In genomic region chr9:21060919-21061561, GRCh38 we compare ENCODE assay signal across 11 cellular contexts. TPM values are rescaled to one million over a fixed set of nuclear protein-coding genes. Genes with fewer than 3 reads are reported as not detected.
A peak's percentile ranks its signal among the peaks of the same experiment; 100 is the strongest.
DNase-seq lines count a peak whose midpoint lies in the region; ATAC-seq and TF ChIP-seq lines count a peak whose summit lies in the region.
"Had no signal": no experiment of that assay in that cellular context is flagged by ENCODE, and none has a peak within 500 bp of the region (broad histone marks: within the 10 kb centered on the region; RNA-seq: fewer than 3 reads in every experiment).

No MANE protein-coding gene starts in this region.

- H3K4me1 Mint-ChIP-seq in activated CD4-positive, alpha-beta T cell treated with anti-CD3 and anti-CD28 coated beads for 36 hours, result peaks cover 15% of the 10 kb centered on the region
- H3K4me1 Mint-ChIP-seq in stimulated activated naive B cell treated with anti-CD40 and anti-IgM and Interleukin-4, amounts not matched to agents 10 μg/mL and 1 μg/mL and 100 μg/mL, for 72 hours, result peaks cover 3 to 12% of the 10 kb centered on the region in 2 donors
- H3K4me1 Mint-ChIP-seq: memory B cell had no signal

- in situ Hi-C loops in astrocyte of the cerebellum (cut with HindIII; ENCODE audit: low sequenced_read_pairs), result no loop called here

- no peaks in the 10 kb centered on the region for H3K36me3 Mint-ChIP-seq in activated CD4-positive, alpha-beta T cell treated with anti-CD3 and anti-CD28 coated beads for 36 hours (ENCODE audit: low read depth)
- no peaks in the 10 kb centered on the region for H3K36me3 Mint-ChIP-seq in stimulated activated naive B cell treated with anti-CD40 and anti-IgM and Interleukin-4, amounts not matched to agents 10 μg/mL and 1 μg/mL and 100 μg/mL, for 72 hours
- H3K36me3 Mint-ChIP-seq: memory B cell had no signal

- no peak overlapping the region for H3K4me3 Mint-ChIP-seq in activated CD4-positive, alpha-beta T cell treated with anti-CD3 and anti-CD28 coated beads for 36 hours
- no peak overlapping the region for H3K4me3 Mint-ChIP-seq in stimulated activated naive B cell treated with anti-CD40 and anti-IgM and Interleukin-4, amounts not matched to agents 10 μg/mL and 1 μg/mL and 100 μg/mL, for 72 hours
- H3K4me3 Mint-ChIP-seq: memory B cell had no signal

- H3K27me3 Mint-ChIP-seq in activated CD4-positive, alpha-beta T cell treated with anti-CD3 and anti-CD28 coated beads for 36 hours, result no peaks in the 10 kb centered on the region
- no peaks in the 10 kb centered on the region for H3K27me3 Mint-ChIP-seq in stimulated activated naive B cell treated with anti-CD40 and anti-IgM and Interleukin-4, amounts not matched to agents 10 μg/mL and 1 μg/mL and 100 μg/mL, for 72 hours

- intact Hi-C loops in activated CD4-positive, alpha-beta T cell treated with anti-CD3 and anti-CD28 coated beads for 36 hours (cut with DNase I, micrococcal nuclease), result no loop called here

- peak; percentile 36 for ATAC-seq in activated CD4-positive, alpha-beta T cell treated with anti-CD3 and anti-CD28 coated beads for 36 hours
- peak; percentile 88 for ATAC-seq in HG03460 (IDR thresholded peaks at IDR 0.05; ENCODE audit: unreplicated experiment)
- no peak for ATAC-seq in stimulated activated naive B cell treated with anti-CD40 and anti-IgM and Interleukin-4, amounts not matched to agents 10 μg/mL and 1 μg/mL and 100 μg/mL, for 72 hours (replicated peaks)

- no peak overlapping the region for H3K27ac Mint-ChIP-seq in activated CD4-positive, alpha-beta T cell treated with anti-CD3 and anti-CD28 coated beads for 36 hours
- H3K27ac Mint-ChIP-seq in stimulated activated naive B cell treated with anti-CD40 and anti-IgM and Interleukin-4, amounts not matched to agents 10 μg/mL and 1 μg/mL and 100 μg/mL, for 72 hours, result peak overlapping the region; percentile 3
- H3K27ac Mint-ChIP-seq: memory B cell had no signal

- no peak overlapping the region for H3K4me3 ChIP-seq in astrocyte of the cerebellum (ENCODE audit: low read depth, low read length)
- H3K4me3 ChIP-seq: PC-9 had no signal

- CTCF ChIA-PET in activated CD4-positive, alpha-beta T cell treated with anti-CD3 and anti-CD28 coated beads for 36 hours (lab: Charles Lee), result interaction anchor here (0.5 to 1.2 kb wide), 3 partner anchors 20 to 101 kb away, joined by 3 to 4 read pairs (median 3); no protein-coding TSS in a partner anchor

- peak; percentile 15 for TF ChIP-seq CTCF in astrocyte of the cerebellum (IDR thresholded peaks at IDR 0.05; ENCODE audit: low read depth, low read length, missing control alignments)

- POLR2A ChIA-PET in activated CD4-positive, alpha-beta T cell treated with anti-CD3 and anti-CD28 coated beads for 36 hours (lab: Charles Lee), result interaction anchor here (0.6 kb wide), 1 partner anchor 57 kb away, joined by 5 read pairs; no protein-coding TSS in a partner anchor

- peak; percentile 17 for DNase-seq in activated CD4-positive, alpha-beta T cell treated with anti-CD3 and anti-CD28 coated beads for 36 hours
- no peak for DNase-seq in activated CD4-positive, alpha-beta T cell treated with anti-CD3 and anti-CD28 coated beads, Interleukin-2, amount 50 U/mL, for 1 hour
- DNase-seq in astrocyte of the cerebellum (ENCODE audit: low read depth), result peak; percentile 44
- DNase-seq in stimulated activated naive B cell treated with anti-CD40 and anti-IgM and Interleukin-4, amounts not matched to agents 10 μg/mL and 1 μg/mL and 100 μg/mL, for 72 hours, result no peak
- no peak for DNase-seq in NCI-H526 treated with DMSO at 0.1 percent for 48 hours (lab: John Stamatoyannopoulos, UW)
- no peak for DNase-seq in HUDEP-2 (lab: John Stamatoyannopoulos, UW; ENCODE audit: unreplicated experiment in 76 of 76)
- DNase-seq in activated CD4-positive, CD25-positive, alpha-beta regulatory T cell treated with anti-CD3 and anti-CD28 coated beads, Interleukin-2, amount 50 U/mL, for 72 hours, result no peak
- DNase-seq: amygdala, PC-9 had no signal

- no peaks in the 10 kb centered on the region for H3K9me3 Mint-ChIP-seq in activated CD4-positive, alpha-beta T cell treated with anti-CD3 and anti-CD28 coated beads for 36 hours (ENCODE audit: low read depth)
- peaks cover 2 to 4% of the 10 kb centered on the region in 2 donors for H3K9me3 Mint-ChIP-seq in stimulated activated naive B cell treated with anti-CD40 and anti-IgM and Interleukin-4, amounts not matched to agents 10 μg/mL and 1 μg/mL and 100 μg/mL, for 72 hours
- H3K9me3 Mint-ChIP-seq: memory B cell had no signal

RNA-seq across cellular contexts. Expression of gene IFNB1, which starts 16.7 kb away (rescaled TPM):
- 1 to 10 TPM; 1.4 to 2.2 TPM for total RNA-seq in activated CD4-positive, alpha-beta T cell treated with anti-CD3 and anti-CD28 coated beads for 36 hours
- total RNA-seq: PC-9 had no signal

RNA-seq across cellular contexts. Expression of gene HACD4, which starts 29.6 kb away (rescaled TPM):
- 1 to 10 TPM; 2.7 to 3.0 TPM for total RNA-seq in activated CD4-positive, alpha-beta T cell treated with anti-CD3 and anti-CD28 coated beads for 36 hours

Comparison
In these comparisons a context has a peak if more than half of its experiments do, and no peak if none do; other contexts are left out.
1. DNase-seq: peak in activated CD4-positive, alpha-beta T cell treated with anti-CD3 and anti-CD28 coated beads for 36 hours (single experiment) and astrocyte of the cerebellum (single experiment); none in activated CD4-positive, alpha-beta T cell treated with anti-CD3 and anti-CD28 coated beads, Interleukin-2, amount 50 U/mL, for 1 hour (single experiment), stimulated activated naive B cell treated with anti-CD40 and anti-IgM and Interleukin-4, amounts not matched to agents 10 μg/mL and 1 μg/mL and 100 μg/mL, for 72 hours (single experiment), NCI-H526 treated with DMSO at 0.1 percent for 48 hours (single experiment), HUDEP-2 (0 of 76) and activated CD4-positive, CD25-positive, alpha-beta regulatory T cell treated with anti-CD3 and anti-CD28 coated beads, Interleukin-2, amount 50 U/mL, for 72 hours (single experiment).
2. ATAC-seq: peak in activated CD4-positive, alpha-beta T cell treated with anti-CD3 and anti-CD28 coated beads for 36 hours (single experiment) and HG03460 (single experiment); none in stimulated activated naive B cell treated with anti-CD40 and anti-IgM and Interleukin-4, amounts not matched to agents 10 μg/mL and 1 μg/mL and 100 μg/mL, for 72 hours (0 of 2).